17 cellular contexts compared by ENCODE assay signal in the genomic region with DNA sequence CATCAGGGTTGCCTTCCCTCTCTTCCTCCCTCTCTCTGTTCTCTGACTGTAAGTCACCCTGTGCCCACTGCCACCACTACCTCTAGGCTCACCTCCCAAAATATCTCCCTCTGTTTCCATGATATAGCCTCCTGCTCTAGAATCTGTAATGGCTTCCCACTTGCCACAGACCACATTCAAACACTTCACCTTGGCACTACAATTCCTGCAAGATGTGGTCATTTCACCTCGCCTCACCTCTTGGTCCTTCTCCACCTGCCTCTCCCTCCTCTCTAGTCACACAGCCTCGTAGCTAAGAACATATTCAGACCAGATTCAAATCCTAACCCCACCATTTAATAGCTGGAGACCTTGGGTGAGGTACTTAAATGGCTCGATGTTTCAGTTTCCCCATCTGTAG. TPM values are rescaled to one million over a fixed set of nuclear protein-coding genes. Genes with fewer than 3 reads are reported as not detected.
DNase-seq lines count a peak whose midpoint lies in the region; ATAC-seq and TF ChIP-seq lines count a peak whose summit lies in the region.
"Had no signal": no experiment of that assay in that cellular context is flagged by ENCODE, and none has a peak within 500 bp of the region (broad histone marks: within the 10 kb centered on the region; RNA-seq: fewer than 3 reads in every experiment).

No MANE protein-coding gene starts in this region.

- TF ChIP-seq POLR2A in ovary (IDR thresholded peaks at IDR 0.05) = no peak

- no peaks in the 10 kb centered on the region for H3K27me3 Mint-ChIP-seq in stimulated activated naive CD8-positive, alpha-beta T cell treated with anti-CD3 and anti-CD28 coated beads, Interleukin-15, Interleukin-2, amounts not matched to agents 100 ng/mL and 50 ng/mL, for 24 hours
- H3K27me3 Mint-ChIP-seq in brain (peaks cover 3% of the 10 kb centered on the region), nephron progenitor cell (ENCODE audit: low read depth, poor library complexity) (no peaks in the 10 kb centered on the region)

- TF ChIP-seq CTCF in brain (conservative IDR thresholded peaks at IDR 0.05) (no peak), nephron progenitor cell (IDR thresholded peaks at IDR 0.05) (no peak), ovary (IDR thresholded peaks at IDR 0.05) (no peak)

- no peaks in the 10 kb centered on the region for H3K36me3 ChIP-seq in ovary

- H3K9me3 ChIP-seq in ovary = no peaks in the 10 kb centered on the region
- H3K9me3 ChIP-seq: esophagus squamous epithelium had no signal

- no peak overlapping the region for H3K4me3 ChIP-seq in ovary
- H3K4me3 ChIP-seq: esophagus squamous epithelium, GM23248 had no signal

- no peaks in the 10 kb centered on the region for H3K27me3 ChIP-seq in ovary
- H3K27me3 ChIP-seq: esophagus squamous epithelium had no signal

- intact Hi-C loops in ovary (cut with DNase I) = no loop called here

- H3K36me3 Mint-ChIP-seq in stimulated activated naive CD8-positive, alpha-beta T cell treated with anti-CD3 and anti-CD28 coated beads, Interleukin-15, Interleukin-2, amounts not matched to agents 100 ng/mL and 50 ng/mL, for 24 hours (ENCODE audit: low read depth) = peaks cover 33% of the 10 kb centered on the region
- H3K36me3 Mint-ChIP-seq in brain (peaks cover 56% of the 10 kb centered on the region), nephron progenitor cell (ENCODE audit: low read depth) (peaks cover 66% of the 10 kb centered on the region)

- H3K27ac ChIP-seq in ovary = no peak overlapping the region
- H3K27ac ChIP-seq: esophagus squamous epithelium, GM23248, VCaP had no signal

- H3K4me1 Mint-ChIP-seq in stimulated activated naive CD8-positive, alpha-beta T cell treated with anti-CD3 and anti-CD28 coated beads, Interleukin-15, Interleukin-2, amounts not matched to agents 100 ng/mL and 50 ng/mL, for 24 hours (ENCODE audit: low read depth) = peaks cover 57% of the 10 kb centered on the region
- H3K4me1 Mint-ChIP-seq in brain (peaks cover 31% of the 10 kb centered on the region), nephron progenitor cell (peaks cover 30% of the 10 kb centered on the region)

- peak overlapping the region; percentile 2 for H3K4me3 Mint-ChIP-seq in stimulated activated naive CD8-positive, alpha-beta T cell treated with anti-CD3 and anti-CD28 coated beads, Interleukin-15, Interleukin-2, amounts not matched to agents 100 ng/mL and 50 ng/mL, for 24 hours
- H3K4me3 Mint-ChIP-seq in brain (no peak overlapping the region), nephron progenitor cell (no peak overlapping the region)
- H3K4me3 Mint-ChIP-seq: mesothelial cell of epicardium had no signal

- H3K27ac Mint-ChIP-seq in stimulated activated naive CD8-positive, alpha-beta T cell treated with anti-CD3 and anti-CD28 coated beads, Interleukin-15, Interleukin-2, amounts not matched to agents 100 ng/mL and 50 ng/mL, for 24 hours = peak overlapping the region; percentile 81
- H3K27ac Mint-ChIP-seq in brain (peak overlapping the region in 3 of 5 experiments; percentile 8 to 44 (median 26)), nephron progenitor cell (peak overlapping the region; percentile 92)
- H3K27ac Mint-ChIP-seq: mesothelial cell of epicardium had no signal

- WGBS in ovary, 3 donors = 93 to 95% (median 94%) methylated on average over 3 of the region's 3 CpGs

- ATAC-seq in stimulated activated naive CD8-positive, alpha-beta T cell treated with anti-CD3 and anti-CD28 coated beads, Interleukin-15, Interleukin-2, amounts not matched to agents 100 U/mL and 50 U/mL, for 24 hours = no peak
- ATAC-seq in HG02973 (IDR thresholded peaks at IDR 0.05; ENCODE audit: unreplicated experiment) = no peak

- no peak for TF ChIP-seq EP300 in ovary (IDR thresholded peaks at IDR 0.05)

- no peak for DNase-seq in stimulated activated naive CD8-positive, alpha-beta T cell treated with anti-CD3 and anti-CD28 coated beads, Interleukin-15, Interleukin-2, amounts not matched to agents 100 U/mL and 50 U/mL, for 24 hours
- DNase-seq in nephron progenitor cell (no peak), NCI-H1694 treated with DMSO at 0.1 percent for 48 hours (lab: John Stamatoyannopoulos, UW) (no peak), ovary (no peak), SK-N-DZ (ENCODE audit: low spot score) (no peak)
- DNase-seq: cerebellar nuclear complex; esophagus squamous epithelium; GM23248; Karpas-422; NCI-H2029; SHP77 treated with DMSO at 0.1 percent for 48 hours; stimulated activated CD4-positive, alpha-beta T cell treated with anti-CD3 and anti-CD28 coated beads, Interleukin-2, amount 100 ng/mL, for 48 hours had no signal

- no peaks in the 10 kb centered on the region for H3K9me3 Mint-ChIP-seq in stimulated activated naive CD8-positive, alpha-beta T cell treated with anti-CD3 and anti-CD28 coated beads, Interleukin-15, Interleukin-2, amounts not matched to agents 100 ng/mL and 50 ng/mL, for 24 hours
- H3K9me3 Mint-ChIP-seq in brain (peaks cover 0 to 3% (median 0%) of the 10 kb centered on the region in 5 experiments), nephron progenitor cell (peaks cover 7% of the 10 kb centered on the region)
- H3K9me3 Mint-ChIP-seq: mesothelial cell of epicardium had no signal

- peaks cover 18% of the 10 kb centered on the region for H3K4me1 ChIP-seq in ovary (ENCODE audit: insufficient read depth)

RNA-seq across cellular contexts. Expression of a gene that starts 56.9 kb away (rescaled TPM):
- polyA plus RNA-seq in brain (ENCODE audit: insufficient read depth, low read depth, low replicate concordance) (9.8 TPM), ovary (10 to 100 TPM; 12.7 to 19.1 TPM)
- total RNA-seq in ovary = 10 to 100 TPM; 20.0 to 88.7 (median 49.7) TPM
- polyA plus RNA-seq in SK-N-DZ (2014; cell fraction: cytosol; rRNA removed) = 16.7 and 20.5 TPM in 2 replicates
- 5.9 and 10.0 TPM in 2 replicates for polyA plus RNA-seq in SK-N-DZ (2014; cell fraction: nucleus; rRNA removed)

Comparison
In these comparisons a context has a peak if more than half of its experiments do, and no peak if none do; other contexts are left out.
1. H3K27ac Mint-ChIP-seq: peak in every context shown above with its lines; median percentile 92 in nephron progenitor cell; 81 in stimulated activated naive CD8-positive, alpha-beta T cell treated with anti-CD3 and anti-CD28 coated beads, Interleukin-15, Interleukin-2, amounts not matched to agents 100 ng/mL and 50 ng/mL, for 24 hours; 26 in brain.